27 cellular contexts compared by ENCODE assay signal in the genomic region with DNA sequence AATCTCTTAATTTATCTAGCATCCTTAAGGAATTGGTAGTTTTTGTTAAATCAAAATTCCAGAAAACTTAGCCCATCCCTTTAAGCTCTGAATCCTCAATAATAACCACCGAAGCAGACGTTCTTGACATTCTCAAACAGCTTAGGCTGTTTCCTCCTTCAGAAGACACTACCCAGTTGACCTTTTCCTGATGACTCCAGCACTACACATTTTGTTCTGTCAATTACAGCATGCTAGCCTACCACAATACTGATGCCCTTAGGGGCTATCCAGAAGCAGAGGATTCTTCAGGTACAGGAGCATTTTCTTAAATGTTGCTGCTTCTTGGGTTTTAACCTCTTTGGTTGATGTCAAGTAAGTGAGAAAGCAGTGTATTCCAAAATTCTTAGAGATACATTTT.
"Had no signal": no experiment of that assay in that cellular context is flagged by ENCODE, and none has a peak within 500 bp of the region (broad histone marks: within the 10 kb centered on the region; RNA-seq: fewer than 3 reads in every experiment).

No MANE protein-coding gene starts in this region.

- H3K27me3 ChIP-seq: brain microvascular endothelial cell, MG63 had no signal

- H3K4me3 ChIP-seq: MG63, SK-N-MC had no signal

- H3K4me2 ChIP-seq: KMS-11 had no signal

- ATAC-seq: activated T-helper 17 cell treated with anti-CD3 and anti-CD28 coated beads, Interleukin-2, amount 50 U/mL, for 72 hours; T-cell had no signal

- H3K9ac ChIP-seq: KMS-11 had no signal

- DNase-seq: activated CD4-positive, alpha-beta memory T cell treated with anti-CD3 and anti-CD28 coated beads, Interleukin-2, amount 10 ng/mL, durations not matched to agents 7 days and 5 days; activated CD4-positive, alpha-beta T cell treated with anti-CD3 and anti-CD28 coated beads, Interleukin-2, amount 10 ng/mL, durations not matched to agents 7 days and 5 days; activated CD4-positive, CD25-positive, alpha-beta regulatory T cell; activated gamma-delta T cell; activated naive CD4-positive, alpha-beta T cell treated with anti-CD3 and anti-CD28 coated beads for 36 hours; activated T-cell treated with anti-CD3 and anti-CD28 coated beads for 4 hours; activated T-cell treated with anti-CD3 and anti-CD28 coated beads, Interleukin-2, amount 50 U/mL, for 48 hours; brain microvascular endothelial cell; caudate nucleus; MG63; MV-4-11; NCI-H1092 treated with DMSO at 0.1 percent for 48 hours; NCI-H1417 treated with DMSO at 0.1 percent for 48 hours; NCI-H1694; NCI-H2029; NCI-H2107; NCI-H2171 treated with DMSO at 0.1 percent for 48 hours; NCI-H226; NCI-H526; NCI-H82; SIG-M5; T-cell; T-helper 2 cell; T1000 had no signal

- H3K27ac ChIP-seq: brain microvascular endothelial cell, KMS-11, SK-N-MC had no signal
